Comparison of ENCODE assay signal across 15 cellular contexts in genomic region chr10:123146013-123146891, GRCh38. TPM values are rescaled to one million over a fixed set of nuclear protein-coding genes. Genes with fewer than 3 reads are reported as not detected.
DNase-seq lines count a peak whose midpoint lies in the region; ATAC-seq, FAIRE-seq and TF ChIP-seq lines count a peak whose summit lies in the region.
"Had no signal": no experiment of that assay in that cellular context is flagged by ENCODE, and none has a peak within 500 bp of the region (broad histone marks: within the 10 kb centered on the region; RNA-seq: fewer than 3 reads in every experiment).

No MANE protein-coding gene starts in this region.

- H3K27me3 Mint-ChIP-seq in activated naive CD4-positive, alpha-beta T cell treated with anti-CD3 and anti-CD28 coated beads, Interleukin-2, amount 50 U/mL, for 24 hours: peaks cover 55% of the 10 kb centered on the region
- peaks cover 61 to 83% of the 10 kb centered on the region in 2 donors for H3K27me3 Mint-ChIP-seq in stimulated activated naive B cell treated with anti-CD40 and anti-IgM and Interleukin-4, amounts not matched to agents 10 μg/mL and 1 μg/mL and 100 μg/mL, for 72 hours

- no peaks in the 10 kb centered on the region for H3K36me3 ChIP-seq in prostate gland

- intact Hi-C loops in prostate gland (cut with DNase I): loop anchor here (10.0 kb wide), 1 partner anchor 1259 kb away; no protein-coding TSS in a partner anchor

- DNase-seq in activated naive CD4-positive, alpha-beta T cell treated with anti-CD3 and anti-CD28 coated beads, Interleukin-2, amount 50 U/mL, for 16 hours: no peak
- DNase-seq in NCI-H82 treated with DMSO at 0.1 percent for 48 hours (lab: John Stamatoyannopoulos, UW; ENCODE audit: unreplicated experiment): peak; percentile 48
- peak; percentile 12 to 38 for DNase-seq in frontal cortex (ENCODE audit: low spot score in 2 of 2)
- no peak for DNase-seq in stimulated activated naive B cell treated with anti-CD40 and anti-IgM and Interleukin-4, amounts not matched to agents 10 μg/mL and 1 μg/mL and 100 μg/mL, for 72 hours
- DNase-seq in NCI-H1417 (lab: John Stamatoyannopoulos, UW): no peak
- DNase-seq in prostate gland (ENCODE audit: low spot score): no peak
- DNase-seq: C1 segment of cervical spinal cord, HFFc6, NCI-H345 had no signal

- TF ChIP-seq CTCF in prostate gland (IDR thresholded peaks at IDR 0.05): no peak

- no peak overlapping the region for H3K27ac ChIP-seq in prostate gland

- H3K9me3 Mint-ChIP-seq in activated naive CD4-positive, alpha-beta T cell treated with anti-CD3 and anti-CD28 coated beads, Interleukin-2, amount 50 U/mL, for 24 hours: no peaks in the 10 kb centered on the region
- H3K9me3 Mint-ChIP-seq in stimulated activated naive B cell treated with anti-CD40 and anti-IgM and Interleukin-4, amounts not matched to agents 10 μg/mL and 1 μg/mL and 100 μg/mL, for 72 hours: peaks cover 0 to 5% of the 10 kb centered on the region in 2 donors
- H3K9me3 Mint-ChIP-seq: HFFc6 had no signal

- H3K4me3 ChIP-seq in prostate gland: no peak overlapping the region

- H3K27me3 ChIP-seq in prostate gland (replicated peaks; ENCODE audit: insufficient read depth): peaks cover 90% of the 10 kb centered on the region

- peaks cover 6% of the 10 kb centered on the region for H3K4me1 ChIP-seq in prostate gland (replicated peaks)

- no peak for FAIRE-seq in frontal cortex (lab: Jason Lieb, UNC)

- ATAC-seq in stimulated activated naive B cell treated with anti-CD40 and anti-IgM and Interleukin-4, amounts not matched to agents 10 μg/mL and 1 μg/mL and 100 μg/mL, for 72 hours (replicated peaks): no peak
- ATAC-seq in GM21515 (IDR thresholded peaks at IDR 0.05; ENCODE audit: unreplicated experiment): no peak

- TF ChIP-seq POLR2A in prostate gland (IDR thresholded peaks at IDR 0.05): no peak

- no peaks in the 10 kb centered on the region for H3K9me3 ChIP-seq in prostate gland

- H3K4me1 Mint-ChIP-seq in activated naive CD4-positive, alpha-beta T cell treated with anti-CD3 and anti-CD28 coated beads, Interleukin-2, amount 50 U/mL, for 24 hours: peaks cover 55% of the 10 kb centered on the region
- H3K4me1 Mint-ChIP-seq in stimulated activated naive B cell treated with anti-CD40 and anti-IgM and Interleukin-4, amounts not matched to agents 10 μg/mL and 1 μg/mL and 100 μg/mL, for 72 hours: peaks cover 27 to 45% of the 10 kb centered on the region in 2 donors

- H3K27ac Mint-ChIP-seq in activated naive CD4-positive, alpha-beta T cell treated with anti-CD3 and anti-CD28 coated beads, Interleukin-2, amount 50 U/mL, for 24 hours: no peak overlapping the region
- peak overlapping the region; percentile 69 for H3K27ac Mint-ChIP-seq in stimulated activated naive B cell treated with anti-CD40 and anti-IgM and Interleukin-4, amounts not matched to agents 10 μg/mL and 1 μg/mL and 100 μg/mL, for 72 hours
- H3K27ac Mint-ChIP-seq: HFFc6 had no signal

- peak overlapping the region; percentile 69 for H3K4me3 Mint-ChIP-seq in activated naive CD4-positive, alpha-beta T cell treated with anti-CD3 and anti-CD28 coated beads, Interleukin-2, amount 50 U/mL, for 24 hours
- H3K4me3 Mint-ChIP-seq in stimulated activated naive B cell treated with anti-CD40 and anti-IgM and Interleukin-4, amounts not matched to agents 10 μg/mL and 1 μg/mL and 100 μg/mL, for 72 hours: peak overlapping the region in 1 of 2 donors; percentile 36
- H3K4me3 Mint-ChIP-seq: HFFc6 had no signal

- H3K36me3 Mint-ChIP-seq in activated naive CD4-positive, alpha-beta T cell treated with anti-CD3 and anti-CD28 coated beads, Interleukin-2, amount 50 U/mL, for 24 hours: no peaks in the 10 kb centered on the region
- peaks cover 0 to 5% of the 10 kb centered on the region in 2 donors for H3K36me3 Mint-ChIP-seq in stimulated activated naive B cell treated with anti-CD40 and anti-IgM and Interleukin-4, amounts not matched to agents 10 μg/mL and 1 μg/mL and 100 μg/mL, for 72 hours

- WGBS in prostate gland: 6% methylated on average over 58 of the region's 59 CpGs

RNA-seq across cellular contexts. Expression of gene HMX2, which starts 1.7 kb away (rescaled TPM):
- total RNA-seq in frontal cortex (not detected), prostate gland (1 to 10 TPM in 1 of 2 donors, not detected in 1; 1.0 TPM)
- total RNA-seq: dermis microvascular lymphatic vessel endothelial cell, glomerular endothelial cell, HFFc6, lower leg skin, urinary bladder had no signal

RNA-seq across cellular contexts. Expression of gene BUB3, which starts 8.0 kb away (rescaled TPM):
- 90.1 TPM for total RNA-seq in frontal cortex
- 10 to 100 TPM; 69.3 to 87.7 TPM for total RNA-seq in prostate gland

RNA-seq across cellular contexts. Expression of gene HMX3, which starts 10.5 kb away (rescaled TPM):
- total RNA-seq in frontal cortex (not detected), prostate gland (not detected)
- total RNA-seq: dermis microvascular lymphatic vessel endothelial cell, glomerular endothelial cell, HFFc6, lower leg skin, urinary bladder had no signal

Comparison
In these comparisons a context has a peak if more than half of its experiments do, and no peak if none do; other contexts are left out.
1. DNase-seq: peak in NCI-H82 treated with DMSO at 0.1 percent for 48 hours (single experiment) and frontal cortex (2 of 2); none in activated naive CD4-positive, alpha-beta T cell treated with anti-CD3 and anti-CD28 coated beads, Interleukin-2, amount 50 U/mL, for 16 hours (single experiment), stimulated activated naive B cell treated with anti-CD40 and anti-IgM and Interleukin-4, amounts not matched to agents 10 μg/mL and 1 μg/mL and 100 μg/mL, for 72 hours (single experiment), NCI-H1417 (0 of 3) and prostate gland (single experiment).